1 cellular context compared by ENCODE assay signal in genomic region chr6:169656626-169657610, GRCh38.
TF ChIP-seq lines count a peak whose summit lies in the region.

No MANE protein-coding gene starts in this region.

TF ChIP-seq in IMR-90, 13 proteins besides CTCF, POLR2A, EP300 and RAD21:
- TF ChIP-seq USF2 (IDR thresholded peaks at IDR 0.05; ENCODE audit: low read depth, low read length) (no peak), MAZ (IDR thresholded peaks at IDR 0.05; ENCODE audit: borderline replicate concordance, low read depth, low read length) (no peak), SMC3 (IDR thresholded peaks at IDR 0.05; ENCODE audit: low read depth, low read length) (no peak), BHLHE40 (IDR thresholded peaks at IDR 0.05; ENCODE audit: low read depth, low read length) (no peak), RCOR1 (IDR thresholded peaks at IDR 0.05; ENCODE audit: insufficient replicate concordance, low read length) (no peak), CEBPB (IDR thresholded peaks at IDR 0.05; ENCODE audit: low read depth, low read length) (no peak), MAFK (IDR thresholded peaks at IDR 0.05; ENCODE audit: low read depth, low read length) (no peak), ELK1 (IDR thresholded peaks at IDR 0.05; ENCODE audit: borderline replicate concordance, low read depth, low read length) (no peak), RFX5 (IDR thresholded peaks at IDR 0.05; ENCODE audit: low read depth, low read length) (no peak), CHD1 (IDR thresholded peaks at IDR 0.05; ENCODE audit: low read depth, low read length) (no peak), NFE2L2 (IDR thresholded peaks at IDR 0.05; ENCODE audit: low read depth, low read length) (no peak), FOS (IDR thresholded peaks at IDR 0.05; ENCODE audit: low read depth, low read length) (no peak), MXI1 (IDR thresholded peaks at IDR 0.05; ENCODE audit: borderline replicate concordance, low read depth, low read length) (no peak)
